ENCODE assay signal across 24 cellular contexts in the genomic region with DNA sequence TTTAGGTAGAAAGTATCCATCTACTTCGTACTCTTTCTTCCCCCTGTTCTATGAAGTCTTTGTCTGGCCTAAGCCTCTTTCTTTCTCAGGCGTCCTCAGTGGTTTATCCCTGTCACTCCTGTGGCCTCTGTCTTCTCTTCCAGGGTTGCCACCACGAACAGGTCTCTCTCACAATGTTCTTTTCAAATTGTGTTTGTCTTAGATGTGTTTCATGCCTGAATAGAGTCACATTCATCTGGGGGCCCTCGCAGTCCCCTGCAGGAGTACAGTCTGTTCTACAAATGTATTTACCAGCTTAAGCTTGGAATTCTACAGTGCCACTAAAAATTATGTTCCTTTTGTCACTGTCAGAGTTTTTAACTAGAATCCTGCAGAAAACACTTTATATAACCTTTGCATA.
DNase-seq lines count a peak whose midpoint lies in the region; FAIRE-seq and TF ChIP-seq lines count a peak whose summit lies in the region.
"Had no signal": no experiment of that assay in that cellular context is flagged by ENCODE, and none has a peak within 500 bp of the region (broad histone marks: within the 10 kb centered on the region; RNA-seq: fewer than 3 reads in every experiment).

No MANE protein-coding gene starts in this region.

- no peaks in the 10 kb centered on the region for H3K4me1 ChIP-seq in Karpas-422 (ENCODE audit: low read length)

- H3K4me1 Mint-ChIP-seq in activated naive CD4-positive, alpha-beta T cell treated with anti-CD3 and anti-CD28 coated beads, Interleukin-2, amount 50 U/mL, for 24 hours: no peaks in the 10 kb centered on the region
- H3K4me1 Mint-ChIP-seq in neural crest cell: peaks cover 24% of the 10 kb centered on the region
- H3K4me1 Mint-ChIP-seq: B cell; CD4-positive, CD25-positive, alpha-beta regulatory T cell had no signal

- no peak overlapping the region for H3K4me3 Mint-ChIP-seq in activated naive CD4-positive, alpha-beta T cell treated with anti-CD3 and anti-CD28 coated beads, Interleukin-2, amount 50 U/mL, for 24 hours
- no peak overlapping the region for H3K4me3 Mint-ChIP-seq in neural crest cell
- H3K4me3 Mint-ChIP-seq: B cell; CD4-positive, CD25-positive, alpha-beta regulatory T cell; CD8-positive, alpha-beta T cell had no signal

- no peaks in the 10 kb centered on the region for H3K36me3 Mint-ChIP-seq in activated naive CD4-positive, alpha-beta T cell treated with anti-CD3 and anti-CD28 coated beads, Interleukin-2, amount 50 U/mL, for 24 hours
- H3K36me3 Mint-ChIP-seq in neural crest cell (ENCODE audit: low read depth): no peaks in the 10 kb centered on the region
- H3K36me3 Mint-ChIP-seq: CD4-positive, CD25-positive, alpha-beta regulatory T cell; CD8-positive, alpha-beta T cell had no signal

- H4K20me1 ChIP-seq in Karpas-422 (ENCODE audit: insufficient read depth, low read depth, low read length): no peaks in the 10 kb centered on the region
- H4K20me1 ChIP-seq: BLaER1 had no signal

- H3K9me3 Mint-ChIP-seq in activated naive CD4-positive, alpha-beta T cell treated with anti-CD3 and anti-CD28 coated beads, Interleukin-2, amount 50 U/mL, for 24 hours: no peaks in the 10 kb centered on the region
- no peaks in the 10 kb centered on the region for H3K9me3 Mint-ChIP-seq in neural crest cell
- H3K9me3 Mint-ChIP-seq: CD4-positive, CD25-positive, alpha-beta regulatory T cell; CD8-positive, alpha-beta T cell had no signal

- no peak for TF ChIP-seq CTCF in neural crest cell (conservative IDR thresholded peaks at IDR 0.05)

- peak overlapping the region; percentile 65 for H3K27ac Mint-ChIP-seq in activated naive CD4-positive, alpha-beta T cell treated with anti-CD3 and anti-CD28 coated beads, Interleukin-2, amount 50 U/mL, for 24 hours
- H3K27ac Mint-ChIP-seq in neural crest cell (ENCODE audit: unreplicated experiment): peak overlapping the region; percentile 65
- H3K27ac Mint-ChIP-seq: B cell; CD4-positive, CD25-positive, alpha-beta regulatory T cell; CD8-positive, alpha-beta T cell had no signal

- H3K27me3 ChIP-seq in Karpas-422 (ENCODE audit: low read length): no peaks in the 10 kb centered on the region
- H3K27me3 ChIP-seq: BLaER1 had no signal

- no peaks in the 10 kb centered on the region for H3K9me3 ChIP-seq in Karpas-422 (ENCODE audit: low read length)
- H3K9me3 ChIP-seq: BLaER1 had no signal

- FAIRE-seq in urothelium cell line (lab: Jason Lieb, UNC): peak; percentile 80
- FAIRE-seq in RCC 7860 (lab: Jason Lieb, UNC): no peak
- FAIRE-seq: A204.1, D721Med, GM12878, GM19239, H1 had no signal

- no peaks in the 10 kb centered on the region for H3K9me2 ChIP-seq in Karpas-422 (replicated peaks; ENCODE audit: insufficient read depth, low read length)

- H2AFZ ChIP-seq in Karpas-422 (ENCODE audit: low read length): no peak overlapping the region
- H2AFZ ChIP-seq: GM23248 had no signal

- DNase-seq in activated naive CD4-positive, alpha-beta T cell treated with anti-CD3 and anti-CD28 coated beads, Interleukin-2, amount 50 U/mL, for 16 hours: no peak
- no peak for DNase-seq in neural crest cell (ENCODE audit: low read depth, low spot score)
- DNase-seq in urothelium cell line (ENCODE audit: low spot score): no peak
- DNase-seq in RCC 7860 (ENCODE audit: low spot score): no peak
- DNase-seq in Karpas-422: no peak
- DNase-seq: CD4-positive, CD25-positive, alpha-beta regulatory T cell; CD8-positive, alpha-beta T cell; DMS 273 treated with DMSO at 0.1 percent for 48 hours; DMS79; EL; GDM1; GM23248; H7; HCEC 1CT had no signal

- no peak overlapping the region for H3K4me3 ChIP-seq in Karpas-422 (ENCODE audit: low read length)
- H3K4me3 ChIP-seq: BLaER1, GM12878, GM23248 had no signal

- no peak overlapping the region for H3K27ac ChIP-seq in Karpas-422 (ENCODE audit: low read length)
- H3K27ac ChIP-seq: 22Rv1, BLaER1, C4-2B, GM23248 had no signal

- H3K79me2 ChIP-seq in Karpas-422 (ENCODE audit: low read length): no peaks in the 10 kb centered on the region

- H3K4me2 ChIP-seq in Karpas-422 (ENCODE audit: low read depth, low read length, poor library complexity, severe bottlenecking): no peak overlapping the region
- H3K4me2 ChIP-seq: BLaER1 had no signal

- no peak overlapping the region for H3K9ac ChIP-seq in Karpas-422 (ENCODE audit: low read length)
- H3K9ac ChIP-seq: BLaER1, GM23248 had no signal

- no peaks in the 10 kb centered on the region for H3K36me3 ChIP-seq in Karpas-422 (ENCODE audit: insufficient read depth, low read length)
- H3K36me3 ChIP-seq: BLaER1 had no signal

- no peaks in the 10 kb centered on the region for H3K27me3 Mint-ChIP-seq in activated naive CD4-positive, alpha-beta T cell treated with anti-CD3 and anti-CD28 coated beads, Interleukin-2, amount 50 U/mL, for 24 hours
- H3K27me3 Mint-ChIP-seq in neural crest cell (ENCODE audit: low read depth): no peaks in the 10 kb centered on the region
